ENCODE assay signal across 12 cellular contexts in genomic region chr10:49379596-49380410, GRCh38. TPM values are rescaled to one million over a fixed set of nuclear protein-coding genes. Genes with fewer than 3 reads are reported as not detected.
DNase-seq lines count a peak whose midpoint lies in the region; ATAC-seq and TF ChIP-seq lines count a peak whose summit lies in the region.
"Had no signal": no experiment of that assay in that cellular context is flagged by ENCODE, and none has a peak within 500 bp of the region (broad histone marks: within the 10 kb centered on the region; RNA-seq: fewer than 3 reads in every experiment).

No MANE protein-coding gene starts in this region.

- TF ChIP-seq EP300 in SK-N-SH (IDR thresholded peaks at IDR 0.05; ENCODE audit: borderline replicate concordance in 1 of 2, low read depth in 1 of 2, low read length in 1 of 2) (no peak), upper lobe of left lung (IDR thresholded peaks at IDR 0.05) (no peak)

- no peak for TF ChIP-seq POLR2A in testis (IDR thresholded peaks at IDR 0.05)
- TF ChIP-seq POLR2A in prostate gland (IDR thresholded peaks at IDR 0.05) = no peak
- no peak for TF ChIP-seq POLR2A in upper lobe of left lung (IDR thresholded peaks at IDR 0.05)

- H3K27ac ChIP-seq in SK-N-SH (ENCODE audit: low read depth in 2 of 2, low read length in 1 of 2) (no peak overlapping the region), PC-3 (ENCODE audit: low read length) (no peak overlapping the region), foreskin keratinocyte (no peak overlapping the region), testis (no peak overlapping the region), prostate gland (no peak overlapping the region), upper lobe of left lung (no peak overlapping the region)

- no peaks in the 10 kb centered on the region for H3K79me2 ChIP-seq in SK-N-SH (ENCODE audit: insufficient read depth)
- H3K79me2 ChIP-seq in PC-3 (ENCODE audit: low read length) = no peaks in the 10 kb centered on the region

- H3F3A ChIP-seq in SK-N-SH (replicated peaks; ENCODE audit: insufficient read depth) = no peaks in the 10 kb centered on the region
- no peaks in the 10 kb centered on the region for H3F3A ChIP-seq in PC-3 (ENCODE audit: low read length, unreplicated experiment)

- no peak overlapping the region for H3K4me2 ChIP-seq in SK-N-SH
- H3K4me2 ChIP-seq in PC-3 (ENCODE audit: low read length) = no peak overlapping the region

- CTCF ChIA-PET in SK-N-SH (lab: Yijun Ruan, JAX) = interaction anchor here (0.8 to 1.2 kb wide), 2 partner anchors 55 to 133 kb away, joined by 3 read pairs; no protein-coding TSS in a partner anchor
- CTCF ChIA-PET in PC-3 (lab: Charles Lee) = no interaction called here

- ATAC-seq in SK-N-SH treated with all-trans-retinoic acid at 6 μM for 48 hours (peak; percentile 68; the same call in 2 of the 3 replicates), PC-3 (peak; percentile 45; the same call in 1 of the 2 replicates), foreskin keratinocyte (peak; percentile 63), HG02870 (IDR thresholded peaks at IDR 0.05; ENCODE audit: unreplicated experiment) (no peak), upper lobe of left lung (ENCODE audit: low FRiP score in 2 of 2) (no peak)

- H3K36me3 ChIP-seq in SK-N-SH (replicated peaks in 1 of 2; ENCODE audit: control insufficient read depth in 1 of 2, insufficient read depth in 2 of 2, low read length in 1 of 2) (no peaks in the 10 kb centered on the region), PC-3 (ENCODE audit: low read depth, low read length) (no peaks in the 10 kb centered on the region), testis (ENCODE audit: low read depth, missing control alignments) (no peaks in the 10 kb centered on the region), prostate gland (no peaks in the 10 kb centered on the region), upper lobe of left lung (no peaks in the 10 kb centered on the region)

- H3K9me3 ChIP-seq in SK-N-SH (no peaks in the 10 kb centered on the region), PC-3 (ENCODE audit: low read length) (no peaks in the 10 kb centered on the region), testis (no peaks in the 10 kb centered on the region), prostate gland (no peaks in the 10 kb centered on the region), upper lobe of left lung (no peaks in the 10 kb centered on the region)

- POLR2A ChIA-PET in SK-N-SH (lab: Yijun Ruan, JAX) (no interaction called here), PC-3 (lab: Charles Lee; ENCODE audit: unreplicated experiment) (no interaction called here)

- BruUV-seq in PC-3 (replicated peaks; lab: Mats Ljungman, UMichigan) = no TSS peak

- 36% methylated on average over 12 of the region's 13 CpGs for WGBS in SK-N-SH (ENCODE audit: low lambda C conversion rate)
- WGBS in testis, 2 donors = 62 to 72% methylated on average over 7 to 13 of the region's 13 CpGs
- 64% methylated on average over 13 of the region's 13 CpGs for WGBS in prostate gland
- WGBS in upper lobe of left lung, 2 donors = 68 to 72% methylated on average over 11 to 13 of the region's 13 CpGs

- H3K9ac ChIP-seq in SK-N-SH (no peak overlapping the region), PC-3 (ENCODE audit: low read length) (no peak overlapping the region)

- H3K27me3 ChIP-seq in SK-N-SH (ENCODE audit: insufficient read depth) (no peaks in the 10 kb centered on the region; the same call in 1 of the 2 replicates), PC-3 (ENCODE audit: low read length) (peaks cover 51% of the 10 kb centered on the region), foreskin keratinocyte (peaks cover 12% of the 10 kb centered on the region), testis (no peaks in the 10 kb centered on the region), prostate gland (replicated peaks; ENCODE audit: insufficient read depth) (peaks cover 4% of the 10 kb centered on the region), upper lobe of left lung (no peaks in the 10 kb centered on the region)

- no peaks in the 10 kb centered on the region for H3K9me2 ChIP-seq in SK-N-SH
- H3K9me2 ChIP-seq in PC-3 (replicated peaks; ENCODE audit: low read length) = no peaks in the 10 kb centered on the region

- intact Hi-C loops in PC-3 (cut with micrococcal nuclease) = no loop called here
- intact Hi-C loops in testis (cut with DNase I; ENCODE audit: low total_unique reads) = no loop called here
- intact Hi-C loops in prostate gland (cut with DNase I) = no loop called here

- DNase-seq in SK-N-SH (no peak), PC-3 (peak; percentile 39), foreskin keratinocyte (no peak), testis (peak; percentile 25), prostate gland (ENCODE audit: low spot score) (no peak), upper lobe of left lung (no peak)
- DNase-seq: activated CD4-positive, alpha-beta memory T cell treated with anti-CD3 and anti-CD28 coated beads, Interleukin-2, amount 10 ng/mL, durations not matched to agents 7 days and 5 days; NCI-H1105 had no signal

- H2AFZ ChIP-seq in SK-N-SH (ENCODE audit: low read depth) = no peak overlapping the region
- H2AFZ ChIP-seq in PC-3 (ENCODE audit: low read length) = no peak overlapping the region

- no peak for TF ChIP-seq CTCF in SK-N-SH (IDR thresholded peaks at IDR 0.05)
- peak; percentile 49 for TF ChIP-seq CTCF in PC-3 (conservative IDR thresholded peaks at IDR 0.05; ENCODE audit: low read depth, low read length)
- TF ChIP-seq CTCF in foreskin keratinocyte (conservative IDR thresholded peaks at IDR 0.05) = peak; percentile 23
- TF ChIP-seq CTCF in testis (IDR thresholded peaks at IDR 0.05) = no peak
- TF ChIP-seq CTCF in prostate gland (IDR thresholded peaks at IDR 0.05) = no peak
- TF ChIP-seq CTCF in upper lobe of left lung (IDR thresholded peaks at IDR 0.05) = peak in 1 of 6 experiments; percentile 15

- H3K4me1 ChIP-seq in SK-N-SH (ENCODE audit: control insufficient read depth in 1 of 2, insufficient read depth in 2 of 2, low read depth in 1 of 2, low read length in 1 of 2) (peaks cover 0 to 4% of the 10 kb centered on the region in 2 experiments; a peak in 1 of 4 replicates), PC-3 (ENCODE audit: insufficient read depth, low read length) (no peaks in the 10 kb centered on the region), foreskin keratinocyte (no peaks in the 10 kb centered on the region), testis (no peaks in the 10 kb centered on the region), prostate gland (replicated peaks) (no peaks in the 10 kb centered on the region), upper lobe of left lung (no peaks in the 10 kb centered on the region)

- TF ChIP-seq RAD21 in SK-N-SH (IDR thresholded peaks at IDR 0.05; ENCODE audit: low read length) = no peak

- no peak overlapping the region for H3K4me3 ChIP-seq in SK-N-SH (ENCODE audit: low read depth in 2 of 2, low read length in 1 of 2)
- H3K4me3 ChIP-seq in PC-3 (ENCODE audit: low read length) = no peak overlapping the region
- no peak overlapping the region for H3K4me3 ChIP-seq in testis
- H3K4me3 ChIP-seq in prostate gland = no peak overlapping the region
- no peak overlapping the region for H3K4me3 ChIP-seq in upper lobe of left lung

- H4K20me1 ChIP-seq in SK-N-SH (ENCODE audit: insufficient read depth) (no peaks in the 10 kb centered on the region), PC-3 (ENCODE audit: low read length) (no peaks in the 10 kb centered on the region)

TF ChIP-seq in SK-N-SH treated with all-trans-retinoic acid at 6 μM for 48 hours, 23 proteins besides CTCF, POLR2A, EP300 and RAD21 (continues in another document):
- TF ChIP-seq ZFP30 (CRISPR knock-in tag; IDR thresholded peaks at IDR 0.05) = no peak

TF ChIP-seq in SK-N-SH, 30 proteins besides CTCF, POLR2A, EP300 and RAD21:
- TF ChIP-seq EZH2phosphoT487 (IDR thresholded peaks at IDR 0.05; ENCODE audit: borderline replicate concordance, low read depth) (no peak), POLR2AphosphoS5 (IDR thresholded peaks at IDR 0.05; ENCODE audit: low read depth, low read length) (no peak)

RNA-seq across cellular contexts. Expression of gene DRGX, which starts 16.1 kb away (rescaled TPM):
- polyA plus RNA-seq in SK-N-SH (2012; rRNA removed) (0.11 TPM in 1 of 2 replicates, not detected in the other), foreskin keratinocyte (not detected in 2 replicates), testis (ENCODE audit: insufficient read depth, low read depth, low replicate concordance) (0.33 TPM)
- polyA plus RNA-seq in SK-N-SH (2012; cell fraction: cytosol; rRNA removed) = 0.10 and 0.16 TPM in 2 replicates
- polyA plus RNA-seq in SK-N-SH (2012; cell fraction: nucleus; rRNA removed) = 0.08 and 0.15 TPM in 2 replicates
- total RNA-seq in PC-3 (2014; rRNA removed) (0.12 and 0.33 TPM in 2 replicates), foreskin keratinocyte (not detected in 2 replicates), testis (not detected), prostate gland (not detected), upper lobe of left lung (under 1 TPM in 2 of 6 donors, not detected in 4; 0.09 to 0.17 TPM)
- total RNA-seq: activated CD4-positive, alpha-beta memory T cell treated with anti-CD3 and anti-CD28 coated beads, Interleukin-2, amount 10 ng/mL, durations not matched to agents 7 days and 5 days; fibroblast of lung; skeletal muscle tissue had no signal

Comparison
In these comparisons a context has a peak if more than half of its experiments do, and no peak if none do; other contexts are left out.
1. ATAC-seq: peak in SK-N-SH treated with all-trans-retinoic acid at 6 μM for 48 hours (single experiment), PC-3 (single experiment) and foreskin keratinocyte (single experiment); none in HG02870 (single experiment) and upper lobe of left lung (0 of 2).
2. DNase-seq: peak in PC-3 (single experiment) and testis (single experiment); none in SK-N-SH (single experiment), foreskin keratinocyte (0 of 2), prostate gland (single experiment) and upper lobe of left lung (0 of 2).
3. CTCF ChIP-seq: peak in PC-3 (single experiment) and foreskin keratinocyte (single experiment); none in SK-N-SH (single experiment), testis (0 of 3) and prostate gland (0 of 4).